ENCODE assay signal across 8 cellular contexts in the genomic region with DNA sequence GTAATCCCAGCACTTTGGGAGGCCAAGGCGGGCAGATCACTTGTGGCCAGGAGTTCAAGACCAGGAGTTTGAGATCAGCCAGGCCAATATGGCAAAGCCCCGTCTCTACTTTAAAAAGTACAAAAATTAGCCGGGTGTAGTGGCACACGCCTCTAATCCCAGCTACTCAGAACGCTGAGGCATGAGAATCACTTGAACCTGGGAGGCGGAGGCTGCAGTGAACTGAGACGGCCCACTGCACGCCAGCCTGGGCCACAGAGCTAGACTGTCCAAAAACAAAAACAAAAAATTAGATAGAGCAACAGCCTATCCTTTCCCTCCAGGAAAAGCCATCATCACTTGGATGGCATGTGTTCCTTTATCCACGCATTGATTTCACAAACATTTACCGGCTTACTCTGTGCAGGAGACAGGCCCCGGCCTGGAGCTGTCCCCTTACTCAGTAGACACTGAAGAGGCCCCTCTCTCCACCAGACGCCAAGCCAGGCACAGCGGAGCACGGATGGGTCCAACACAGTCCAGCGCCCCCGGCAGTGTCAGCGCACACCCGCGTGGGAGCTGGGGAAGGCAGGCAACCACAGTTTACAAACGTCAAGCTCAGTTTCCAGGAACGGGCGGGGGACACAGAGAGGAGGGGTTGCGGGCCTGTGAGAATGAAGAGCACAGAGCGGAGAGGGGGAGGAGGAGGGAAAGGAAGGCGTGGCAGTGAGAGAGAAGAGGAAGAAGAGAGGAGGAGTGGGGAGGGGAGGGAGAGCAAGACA. TPM values are rescaled to one million over a fixed set of nuclear protein-coding genes. Genes with fewer than 3 reads are reported as not detected.
DNase-seq lines count a peak whose midpoint lies in the region; ATAC-seq and TF ChIP-seq lines count a peak whose summit lies in the region.

No MANE protein-coding gene starts in this region.

- peak overlapping the region in 9 of 11 experiments; percentile 51 to 87 (median 71); a peak in 16 of 22 replicates for H3K27ac ChIP-seq in BLaER1 treated with 17β-estradiol and CSF1 and Interleukin-3, amounts not matched to agents 10 nM and 100 nM
- no peak overlapping the region for H3K27ac ChIP-seq in mesenchymal stem cell (ENCODE audit: low read length, poor library complexity, severe bottlenecking)

- 28% methylated on average over 25 of the region's 25 CpGs for WGBS in mesenchymal stem cell

- peak overlapping the region; percentile 3 for H4K8ac ChIP-seq in mesenchymal stem cell (ENCODE audit: low read length)

- no peak overlapping the region for H3K23ac ChIP-seq in mesenchymal stem cell (ENCODE audit: low read length in 2 of 2)

- peaks cover 0 to 2% (median 0%) of the 10 kb centered on the region in 11 experiments; a peak in 2 of 22 replicates for H3K36me3 ChIP-seq in BLaER1 treated with 17β-estradiol and CSF1 and Interleukin-3, amounts not matched to agents 10 nM and 100 nM
- peaks cover 0 to 4% of the 10 kb centered on the region in 2 experiments for H3K36me3 ChIP-seq in mesenchymal stem cell (ENCODE audit: control insufficient read depth in 1 of 2, insufficient read depth in 2 of 2, low read depth in 1 of 2, low read length in 2 of 2)

- H3K18ac ChIP-seq in mesenchymal stem cell (ENCODE audit: low read depth in 1 of 2, low read length in 2 of 2) = peak overlapping the region in 1 of 2 experiments; percentile 68

- H4K20me1 ChIP-seq in BLaER1 treated with 17β-estradiol and CSF1 and Interleukin-3, amounts not matched to agents 10 nM and 100 nM = peaks cover 0 to 14% (median 0%) of the 10 kb centered on the region in 11 experiments; a peak in 2 of 22 replicates

- peak overlapping the region; percentile 93 to 99 (median 98) for H3K4me2 ChIP-seq in BLaER1 treated with 17β-estradiol and CSF1 and Interleukin-3, amounts not matched to agents 10 nM and 100 nM
- H3K4me2 ChIP-seq in mesenchymal stem cell (ENCODE audit: low read length, poor library complexity, severe bottlenecking) = peak overlapping the region; percentile 8

- H4K91ac ChIP-seq in mesenchymal stem cell (ENCODE audit: low read length) = no peak overlapping the region

- H3K27me3 ChIP-seq in BLaER1 treated with 17β-estradiol and CSF1 and Interleukin-3, amounts not matched to agents 10 nM and 100 nM = peaks cover 17 to 37% (median 26%) of the 10 kb centered on the region in 11 experiments
- H3K27me3 ChIP-seq in mesenchymal stem cell (ENCODE audit: control insufficient read depth in 1 of 2, insufficient read depth in 1 of 2, low read length in 2 of 2) = peaks cover 19 to 55% of the 10 kb centered on the region in 2 experiments

- TF ChIP-seq CTCF in osteocyte (IDR thresholded peaks at IDR 0.05) = no peak

- H3K4me1 Mint-ChIP-seq in osteocyte (ENCODE audit: unreplicated experiment) = peaks cover 2% of the 10 kb centered on the region

- peak overlapping the region; percentile 83 for H2AFZ ChIP-seq in mesenchymal stem cell (ENCODE audit: low read depth, low read length)

- H3K79me1 ChIP-seq in mesenchymal stem cell (replicated peaks; ENCODE audit: low read length, poor library complexity, severe bottlenecking) = no peaks in the 10 kb centered on the region

- no peak overlapping the region for H3K4ac ChIP-seq in mesenchymal stem cell (ENCODE audit: low read depth in 1 of 2, low read length in 2 of 2)

- no peak overlapping the region for H2BK120ac ChIP-seq in mesenchymal stem cell (ENCODE audit: low read depth, low read length)

- ATAC-seq in stimulated activated naive CD8-positive, alpha-beta T cell treated with anti-CD3 and anti-CD28 coated beads, Interleukin-15, Interleukin-2, amounts not matched to agents 100 U/mL and 50 U/mL, for 24 hours = peak; percentile 70
- no peak for ATAC-seq in GM19467 (IDR thresholded peaks at IDR 0.05; ENCODE audit: unreplicated experiment)

- H2BK12ac ChIP-seq in mesenchymal stem cell (ENCODE audit: low read length in 2 of 2) = peak overlapping the region in 1 of 2 experiments; percentile 94

- H3K9me3 Mint-ChIP-seq in osteocyte (ENCODE audit: unreplicated experiment) = peaks cover 5% of the 10 kb centered on the region

- peak overlapping the region in 1 of 2 experiments; percentile 15 for H3K14ac ChIP-seq in mesenchymal stem cell (ENCODE audit: low read length in 2 of 2)

- DNase-seq in SIG-M5 (lab: John Stamatoyannopoulos, UW) (peak; percentile 35), mesenchymal stem cell (peak; percentile 91), osteocyte (ENCODE audit: extremely low spot score, unreplicated experiment) (no peak), NCI-H226 (no peak)
- peak; percentile 23 for DNase-seq in activated naive CD8-positive, alpha-beta T cell treated with anti-CD3 and anti-CD28 coated beads, Interleukin-2, amount 50 U/mL, for 16 hours (ENCODE audit: low read depth, low spot score)
- DNase-seq in stimulated activated naive CD8-positive, alpha-beta T cell treated with anti-CD3 and anti-CD28 coated beads, Interleukin-15, Interleukin-2, amounts not matched to agents 100 U/mL and 50 U/mL, for 24 hours = peak; percentile 66

- peak overlapping the region; percentile 46 to 69 (median 56); a peak in 19 of 20 replicates for H3K4me3 ChIP-seq in BLaER1 treated with 17β-estradiol and CSF1 and Interleukin-3, amounts not matched to agents 10 nM and 100 nM
- peak overlapping the region; percentile 28 to 50 for H3K4me3 ChIP-seq in mesenchymal stem cell (ENCODE audit: insufficient read depth in 1 of 2, low read depth in 1 of 2, low read length in 2 of 2)

- peak overlapping the region in 10 of 11 experiments; percentile 40 to 78 (median 66); a peak in 19 of 22 replicates for H3K9ac ChIP-seq in BLaER1 treated with 17β-estradiol and CSF1 and Interleukin-3, amounts not matched to agents 10 nM and 100 nM
- H3K9ac ChIP-seq in mesenchymal stem cell (ENCODE audit: low read length) = no peak overlapping the region

- no peak overlapping the region for H3K4me3 Mint-ChIP-seq in osteocyte (ENCODE audit: unreplicated experiment)

- H3K36me3 Mint-ChIP-seq in osteocyte (ENCODE audit: unreplicated experiment) = peaks cover under 1% of the 10 kb centered on the region

- H3K27ac Mint-ChIP-seq in osteocyte (ENCODE audit: unreplicated experiment) = no peak overlapping the region

- no peak overlapping the region for H2BK5ac ChIP-seq in mesenchymal stem cell (ENCODE audit: low read depth, low read length, poor library complexity, severe bottlenecking)

- H2AK5ac ChIP-seq in mesenchymal stem cell (ENCODE audit: low read length, severe bottlenecking) = no peak overlapping the region

- H3K9me3 ChIP-seq in BLaER1 treated with 17β-estradiol and CSF1 and Interleukin-3, amounts not matched to agents 10 nM and 100 nM (replicated peaks in 1 of 11) = peaks cover 9 to 19% (median 13%) of the 10 kb centered on the region in 11 experiments
- H3K9me3 ChIP-seq in mesenchymal stem cell (ENCODE audit: control insufficient read depth, low read length) = peaks cover 5% of the 10 kb centered on the region

- peaks cover 47 to 60% (median 58%) of the 10 kb centered on the region in 10 experiments for H3K4me1 ChIP-seq in BLaER1 treated with 17β-estradiol and CSF1 and Interleukin-3, amounts not matched to agents 10 nM and 100 nM
- peaks cover 12% of the 10 kb centered on the region for H3K4me1 ChIP-seq in mesenchymal stem cell (ENCODE audit: control insufficient read depth, insufficient read depth, low read depth, low read length)

- H3K27me3 Mint-ChIP-seq in osteocyte (ENCODE audit: unreplicated experiment) = peaks cover 4% of the 10 kb centered on the region

- H2BK15ac ChIP-seq in mesenchymal stem cell (ENCODE audit: low read depth, poor library complexity, severe bottlenecking) = no peak overlapping the region

RNA-seq across cellular contexts. Expression of a gene that starts 3.1 kb away (rescaled TPM):
- polyA plus RNA-seq in mesenchymal stem cell (2013, experiment 1 of 2) = 0.03 TPM
- polyA plus RNA-seq in mesenchymal stem cell (2013, experiment 2 of 2) = 0.03 TPM
- 0.10 TPM in 1 of 2 replicates, not detected in the other for total RNA-seq in osteocyte

RNA-seq across cellular contexts. Expression of a gene that starts 26.4 kb away (rescaled TPM):
- 0.55 TPM for polyA plus RNA-seq in mesenchymal stem cell (2013, experiment 1 of 2)
- 0.56 TPM for polyA plus RNA-seq in mesenchymal stem cell (2013, experiment 2 of 2)
- 0.18 and 0.27 TPM in 2 replicates for total RNA-seq in osteocyte

RNA-seq across cellular contexts. Expression of a gene that starts 44.8 kb away (rescaled TPM):
- not detected for polyA plus RNA-seq in mesenchymal stem cell (2013, experiment 1 of 2)
- not detected for polyA plus RNA-seq in mesenchymal stem cell (2013, experiment 2 of 2)
- not detected in 2 replicates for total RNA-seq in osteocyte

Comparison
In these comparisons a context has a peak if more than half of its experiments do, and no peak if none do; other contexts are left out.
1. DNase-seq: peak in SIG-M5 (single experiment), activated naive CD8-positive, alpha-beta T cell treated with anti-CD3 and anti-CD28 coated beads, Interleukin-2, amount 50 U/mL, for 16 hours (single experiment), mesenchymal stem cell (single experiment) and stimulated activated naive CD8-positive, alpha-beta T cell treated with anti-CD3 and anti-CD28 coated beads, Interleukin-15, Interleukin-2, amounts not matched to agents 100 U/mL and 50 U/mL, for 24 hours (single experiment); none in osteocyte (single experiment) and NCI-H226 (single experiment).